ENCODE assay signal across 25 cellular contexts in genomic region chr7:98303176-98303865, GRCh38.
"Had no signal": no experiment of that assay in that cellular context is flagged by ENCODE, and none has a peak within 500 bp of the region (broad histone marks: within the 10 kb centered on the region; RNA-seq: fewer than 3 reads in every experiment).

No MANE protein-coding gene starts in this region.

- H3K36me3 ChIP-seq: prostate gland had no signal

- DNase-seq: activated CD4-positive, alpha-beta T cell treated with anti-CD3 and anti-CD28 coated beads for 48 hours; activated CD4-positive, alpha-beta T cell treated with anti-CD3 and anti-CD28 coated beads, Interleukin-2, amount 50 U/mL, for 48 hours; activated CD4-positive, CD25-positive, alpha-beta regulatory T cell; activated CD8-positive, alpha-beta memory T cell treated with anti-CD3 and anti-CD28 coated beads for 24 hours; activated effector memory CD4-positive, alpha-beta T cell treated with Interleukin-2 at 50 U/mL for 16 hours; activated naive CD4-positive, alpha-beta T cell treated with Interleukin-2 at 50 U/mL for 16 hours; anterior cingulate cortex; dermis blood vessel endothelial cell; effector CD4-positive, alpha-beta T cell; erythroblast; gastrocnemius medialis; glutamatergic neuron; hippocampal formation; immature natural killer cell; naive thymus-derived CD8-positive, alpha-beta T cell; retina; stimulated activated CD4-positive, alpha-beta T cell treated with anti-CD3 and anti-CD28 coated beads, Interleukin-15, amount 100 ng/mL, for 24 hours; stimulated activated CD4-positive, alpha-beta T cell treated with anti-CD3 and anti-CD28 coated beads, Interleukin-2, amount 100 ng/mL, for 24 hours; stimulated activated naive B cell treated with anti-CD40 and anti-IgM and Interleukin-4, amounts not matched to agents 10 μg/mL and 1 μg/mL and 100 μg/mL, for 72 hours; T-cell; transverse colon had no signal

- H3K36me3 Mint-ChIP-seq: activated naive CD8-positive, alpha-beta T cell had no signal

- H3K27ac ChIP-seq: gastrocnemius medialis, pancreas, prostate gland, transverse colon had no signal

- H3K27me3 Mint-ChIP-seq: activated naive CD8-positive, alpha-beta T cell; naive thymus-derived CD8-positive, alpha-beta T cell; stimulated activated naive B cell treated with anti-CD40 and anti-IgM and Interleukin-4, amounts not matched to agents 10 μg/mL and 1 μg/mL and 100 μg/mL, for 72 hours; T-cell had no signal

- ATAC-seq: gastrocnemius medialis; naive thymus-derived CD8-positive, alpha-beta T cell; pancreas; stimulated activated naive B cell treated with anti-CD40 and anti-IgM and Interleukin-4, amounts not matched to agents 10 μg/mL and 1 μg/mL and 100 μg/mL, for 72 hours; T-cell had no signal

- H3K27ac Mint-ChIP-seq: activated naive CD8-positive, alpha-beta T cell; immature natural killer cell; stimulated activated naive B cell treated with anti-CD40 and anti-IgM and Interleukin-4, amounts not matched to agents 10 μg/mL and 1 μg/mL and 100 μg/mL, for 72 hours; T-cell; T-helper 2 cell treated with Interferon-gamma antibody and Interleukin-4, amounts not matched to agents 5 μg/mL and 100 μg/mL, for 36 hours had no signal

- H3K9me3 ChIP-seq: gastrocnemius medialis, pancreas, prostate gland, transverse colon had no signal

- H3K4me3 Mint-ChIP-seq: activated naive CD8-positive, alpha-beta T cell; immature natural killer cell; naive thymus-derived CD8-positive, alpha-beta T cell; stimulated activated naive B cell treated with anti-CD40 and anti-IgM and Interleukin-4, amounts not matched to agents 10 μg/mL and 1 μg/mL and 100 μg/mL, for 72 hours; T-cell; T-helper 2 cell treated with Interferon-gamma antibody and Interleukin-4, amounts not matched to agents 5 μg/mL and 100 μg/mL, for 36 hours had no signal

- H3K4me1 Mint-ChIP-seq: immature natural killer cell, T-cell had no signal

- H3K4me3 ChIP-seq: gastrocnemius medialis, pancreas, prostate gland, transverse colon had no signal

- H3K4me1 ChIP-seq: gastrocnemius medialis, pancreas, prostate gland, transverse colon had no signal

- H3K9me3 Mint-ChIP-seq: immature natural killer cell; stimulated activated naive B cell treated with anti-CD40 and anti-IgM and Interleukin-4, amounts not matched to agents 10 μg/mL and 1 μg/mL and 100 μg/mL, for 72 hours; T-cell; T-helper 2 cell treated with Interferon-gamma antibody and Interleukin-4, amounts not matched to agents 5 μg/mL and 100 μg/mL, for 36 hours had no signal

- H3K27me3 ChIP-seq: gastrocnemius medialis, pancreas, transverse colon had no signal
